35 cellular contexts compared by ENCODE assay signal in genomic region chr2:120392923-120393322, GRCh38. TPM values are rescaled to one million over a fixed set of nuclear protein-coding genes. Genes with fewer than 3 reads are reported as not detected.
"Had no signal": no experiment of that assay in that cellular context is flagged by ENCODE, and none has a peak within 500 bp of the region (broad histone marks: within the 10 kb centered on the region; RNA-seq: fewer than 3 reads in every experiment).

No MANE protein-coding gene starts in this region.

- ATAC-seq: activated CD8-positive, alpha-beta T cell treated with anti-CD3 and anti-CD28 coated beads, Interleukin-2, amount 10 ng/mL, durations not matched to agents 7 days and 5 days; activated naive CD4-positive, alpha-beta T cell treated with anti-CD3 and anti-CD28 coated beads, Interleukin-2, amount 50 U/mL, for 72 hours; body of pancreas; Right ventricle myocardium inferior; SK-N-SH treated with all-trans-retinoic acid at 6 μM for 48 hours; T-cell; T-helper 17 cell had no signal

- H2AFZ ChIP-seq: PC-9 had no signal

- H3K4me2 ChIP-seq: PC-9 had no signal

- FAIRE-seq: astrocyte, RCC 7860 had no signal

- H3K27me3 ChIP-seq: adrenal gland, body of pancreas, breast epithelium, MG63 had no signal

- H3K4me1 ChIP-seq: adrenal gland, body of pancreas, breast epithelium had no signal

- H3K36me3 ChIP-seq: adrenal gland, breast epithelium, MG63, WERI-Rb-1 had no signal

- H3K9me3 ChIP-seq: adrenal gland, body of pancreas, breast epithelium, MG63 had no signal

- H3K27ac ChIP-seq: adrenal gland, body of pancreas, breast epithelium, PC-9, RWPE1, WERI-Rb-1 had no signal

- DNase-seq: activated CD4-positive, alpha-beta T cell treated with anti-CD3 and anti-CD28 coated beads for 1 hour; activated CD4-positive, alpha-beta T cell treated with anti-CD3 and anti-CD28 coated beads for 48 hours; activated CD4-positive, CD25-positive, alpha-beta regulatory T cell; activated CD8-positive, alpha-beta T cell treated with anti-CD3 and anti-CD28 coated beads, Interleukin-2, amount 10 ng/mL, durations not matched to agents 7 days and 5 days; activated gamma-delta T cell; activated naive CD4-positive, alpha-beta T cell treated with anti-CD3 and anti-CD28 coated beads for 36 hours; body of pancreas; Kasumi-1; KG1; MG63; NCI-H1048; NCI-H1105 treated with DMSO at 0.1 percent for 48 hours; NCI-H1436 treated with DMSO at 0.1 percent for 48 hours; NCI-H1694 treated with DMSO at 0.1 percent for 48 hours; NCI-H2029; NCI-H510A; NCI-H526; NCI-H748 treated with DMSO at 0.1 percent for 48 hours; NK-92 treated with Interleukin-12 subunit alpha and Interleukin-12 subunit beta, amount 100 ng/mL, for 24 hours; PC-9; SIG-M5; T-cell; T-helper 17 cell; T-helper 9 cell; WERI-Rb-1 had no signal

- H3K4me3 ChIP-seq: adrenal gland, body of pancreas, breast epithelium, MG63, PC-9 had no signal

RNA-seq across cellular contexts. Expression of gene INHBB, which starts 47.0 kb away (rescaled TPM):
- total RNA-seq: activated CD8-positive, alpha-beta T cell treated with anti-CD3 and anti-CD28 coated beads, Interleukin-2, amount 10 ng/mL, durations not matched to agents 7 days and 5 days; activated naive CD4-positive, alpha-beta T cell treated with anti-CD3 and anti-CD28 coated beads for 36 hours; activated naive CD4-positive, alpha-beta T cell treated with anti-CD3 and anti-CD28 coated beads, Interleukin-2, amount 50 U/mL, for 72 hours; activated T-helper 2 cell treated with anti-CD3 and anti-CD28 coated beads, Interferon-gamma antibody, Interleukin-2, Interleukin-4, amounts not matched to agents 10 μg/mL and 5 μg/mL and 100 μg/mL, durations not matched to agents 14 hours and 24 hours and 36 hours; SK-MEL-5; T-helper 17 cell had no signal
